In the genomic region with DNA sequence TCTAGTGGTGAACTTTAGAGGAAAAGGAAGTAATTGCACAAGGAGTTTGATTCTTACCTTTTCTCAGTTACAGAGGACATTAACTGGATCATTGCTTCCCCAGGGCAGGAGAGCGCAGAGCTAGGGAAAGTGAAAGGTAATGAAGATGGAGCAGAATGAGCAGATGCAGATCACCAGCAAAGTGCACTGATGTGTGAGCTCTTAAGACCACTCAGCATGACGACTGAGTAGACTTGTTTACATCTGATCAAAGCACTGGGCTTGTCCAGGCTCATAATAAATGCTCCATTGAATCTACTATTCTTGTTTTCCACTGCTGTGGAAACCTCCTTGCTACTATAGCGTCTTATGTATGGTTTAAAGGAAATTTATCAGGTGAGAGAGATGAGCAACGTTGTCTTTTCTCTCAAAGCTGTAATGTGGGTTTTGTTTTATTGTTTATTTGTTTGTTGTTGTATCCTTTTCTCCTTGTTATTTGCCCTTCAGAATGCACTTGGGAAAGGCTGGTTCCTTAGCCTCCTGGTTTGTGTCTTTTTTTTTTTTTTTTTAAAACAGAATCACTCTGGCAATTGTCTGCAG, we compare ENCODE assay signal across 12 cellular contexts. TPM values are rescaled to one million over a fixed set of nuclear protein-coding genes. Genes with fewer than 3 reads are reported as not detected.
DNase-seq lines count a peak whose midpoint lies in the region; ATAC-seq lines count a peak whose summit lies in the region.
"Had no signal": no experiment of that assay in that cellular context is flagged by ENCODE, and none has a peak within 500 bp of the region (broad histone marks: within the 10 kb centered on the region; RNA-seq: fewer than 3 reads in every experiment).

No MANE protein-coding gene starts in this region.

- H3K27ac ChIP-seq in KOPT-K1 (ENCODE audit: low read depth, low read length, poor library complexity, severe bottlenecking), result peak overlapping the region; percentile 10

- DNase-seq in DMS53 (lab: John Stamatoyannopoulos, UW) (peak; percentile 91), GM19240 (ENCODE audit: insufficient read length, low spot score) (no peak), Kasumi-1 (lab: John Stamatoyannopoulos, UW) (no peak), NCI-H748 (lab: John Stamatoyannopoulos, UW; ENCODE audit: unreplicated experiment) (no peak), HCEC 1CT (no peak)
- DNase-seq: amygdala, Calu3, NCI-H1048 had no signal

- ATAC-seq in GM21367 (IDR thresholded peaks at IDR 0.05; ENCODE audit: unreplicated experiment) (peak; percentile 55), esophagus mucosa (peak; percentile 25)
- ATAC-seq: HCT116 had no signal

- H3K9me3 ChIP-seq in KOPT-K1 (ENCODE audit: insufficient read depth, low read length, poor library complexity, severe bottlenecking), result no peaks in the 10 kb centered on the region

- peaks cover 3% of the 10 kb centered on the region; the same call in 1 of the 2 replicates for H3K36me3 ChIP-seq in KOPT-K1 (ENCODE audit: insufficient read depth, low read length)

RNA-seq across cellular contexts. Expression of a gene that starts 25.3 kb away (rescaled TPM):
- 2.7 TPM for total RNA-seq in esophagus mucosa
